In the genomic region with DNA sequence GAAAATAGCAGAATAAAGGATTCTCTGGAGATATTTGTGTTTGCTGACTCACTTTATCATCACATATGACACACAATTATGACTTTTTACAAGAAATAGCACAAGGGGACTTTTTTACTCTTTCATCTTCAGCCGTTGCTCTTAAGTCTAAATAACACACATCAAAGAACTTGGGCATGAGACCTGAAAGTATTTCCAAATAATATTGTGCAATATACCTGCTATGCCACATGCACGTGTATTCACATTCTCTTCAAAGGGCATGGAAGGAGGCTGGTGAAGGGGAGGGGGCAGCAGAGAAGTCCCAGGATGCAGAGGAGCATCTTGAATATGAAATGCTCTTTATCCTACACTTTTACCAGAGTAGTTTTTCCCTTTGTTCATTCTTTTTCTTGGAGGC, we compare ENCODE assay signal across 26 cellular contexts. TPM values are rescaled to one million over a fixed set of nuclear protein-coding genes. Genes with fewer than 3 reads are reported as not detected.
DNase-seq lines count a peak whose midpoint lies in the region; ATAC-seq, FAIRE-seq and TF ChIP-seq lines count a peak whose summit lies in the region.
"Had no signal": no experiment of that assay in that cellular context is flagged by ENCODE, and none has a peak within 500 bp of the region (broad histone marks: within the 10 kb centered on the region; RNA-seq: fewer than 3 reads in every experiment).

No MANE protein-coding gene starts in this region.

- TF ChIP-seq CTCF in MCF 10A (IDR thresholded peaks at IDR 0.05; ENCODE audit: unreplicated experiment) (no peak), mammary epithelial cell (conservative IDR thresholded peaks at IDR 0.05 in 1 of 2, IDR thresholded peaks at IDR 0.05 in 1 of 2; ENCODE audit: extremely low read depth in 1 of 2, insufficient read depth in 1 of 2, low read depth in 1 of 2, low read length in 2 of 2) (no peak), DND-41 (IDR thresholded peaks at IDR 0.05; ENCODE audit: borderline replicate concordance, extremely low read depth, low read length, poor library complexity, severe bottlenecking) (no peak), GM12878 (IDR thresholded peaks at IDR 0.05 in 2 of 3, conservative IDR thresholded peaks at IDR 0.05 in 1 of 3; ENCODE audit: control insufficient read depth in 2 of 3, extremely low read depth in 1 of 3, insufficient read depth in 1 of 3, low read depth in 3 of 3, low read length in 3 of 3) (no peak)

- no peaks in the 10 kb centered on the region for H3K36me3 ChIP-seq in mammary epithelial cell (ENCODE audit: insufficient read depth, low read length)
- no peaks in the 10 kb centered on the region for H3K36me3 ChIP-seq in DND-41 (ENCODE audit: insufficient read depth, low read length)
- no peaks in the 10 kb centered on the region for H3K36me3 ChIP-seq in GM12878 (ENCODE audit: control insufficient read depth in 2 of 2, insufficient read depth in 2 of 2, low read length in 1 of 2)
- no peaks in the 10 kb centered on the region for H3K36me3 ChIP-seq in aorta (ENCODE audit: control insufficient read depth in 1 of 2, insufficient read depth in 2 of 2, low read length in 1 of 2)
- H3K36me3 ChIP-seq: BLaER1 treated with 17β-estradiol and CSF1 and Interleukin-3, amounts not matched to agents 10 nM and 100 nM had no signal

- POLR2A ChIA-PET in MCF 10A (lab: Yijun Ruan, JAX) (interaction anchor here (0.6 to 0.7 kb wide), 2 partner anchors 369 to 1270 kb away, joined by 3 read pairs; no protein-coding TSS in a partner anchor), GM12878 (lab: Charles Lee) (no interaction called here)

- SMC1A ChIA-PET in GM12878 (lab: Charles Lee; ENCODE audit: uncharacterized antibody, unreplicated experiment) = no interaction called here

- RAD21 ChIA-PET in GM12878 (lab: Charles Lee; ENCODE audit: unreplicated experiment) = no interaction called here

- TF ChIP-seq EP300 in GM12878 (IDR thresholded peaks at IDR 0.05; ENCODE audit: borderline replicate concordance in 1 of 2, control insufficient read depth in 1 of 2, low read depth in 2 of 2, low read length in 2 of 2) = no peak

- peaks cover 40% of the 10 kb centered on the region for H3K27me3 Mint-ChIP-seq in MCF 10A (ENCODE audit: insufficient read depth, unreplicated experiment)

- DNase-seq in MCF 10A (ENCODE audit: unreplicated experiment) (peak; percentile 21), mammary epithelial cell (no peak), DND-41 (peak; percentile 22), GM12878 (ENCODE audit: low read depth, low spot score) (no peak), amniotic stem cell (lab: John Stamatoyannopoulos, UW) (no peak), aorta (no peak)
- peak; percentile 2 for DNase-seq in Jurkat, Clone E6-1 (ENCODE audit: low read depth, low spot score)
- DNase-seq: AML-193; Caco-2; Calu3; CD4-positive, alpha-beta T cell; CD8-positive, alpha-beta T cell; DMS79 treated with DMSO at 0.1 percent for 48 hours; EL; GDM1 had no signal

- dilution Hi-C loops in mammary epithelial cell (cut with HindIII; ENCODE audit: low sequenced_read_pairs) = no loop called here

- H3K9me3 Mint-ChIP-seq in MCF 10A (ENCODE audit: unreplicated experiment) = no peaks in the 10 kb centered on the region
- H3K9me3 Mint-ChIP-seq: CD4-positive, alpha-beta T cell; CD8-positive, alpha-beta T cell had no signal

- no peak overlapping the region for H3K4me3 Mint-ChIP-seq in MCF 10A (ENCODE audit: unreplicated experiment)
- H3K4me3 Mint-ChIP-seq: B cell; CD4-positive, alpha-beta T cell; CD8-positive, alpha-beta T cell had no signal

- H3K4me2 ChIP-seq in mammary epithelial cell (ENCODE audit: insufficient read depth, low read depth, low read length) = no peak overlapping the region
- H3K4me2 ChIP-seq in DND-41 (ENCODE audit: insufficient read depth, low read length) = no peak overlapping the region
- H3K4me2 ChIP-seq in GM12878 (ENCODE audit: control insufficient read depth, insufficient read depth) = no peak overlapping the region
- H3K4me2 ChIP-seq: A549 had no signal

- no peak for FAIRE-seq in GM12878 (lab: Jason Lieb, UNC)
- FAIRE-seq: A549, D721Med, GM12891, GM19239 had no signal

- H3K27ac Mint-ChIP-seq in MCF 10A (ENCODE audit: low read depth, unreplicated experiment) = no peak overlapping the region
- H3K27ac Mint-ChIP-seq: B cell; CD4-positive, alpha-beta T cell; CD8-positive, alpha-beta T cell had no signal

- H3K27ac ChIP-seq in mammary epithelial cell (ENCODE audit: insufficient read depth, low read depth, low read length) (no peak overlapping the region), DND-41 (ENCODE audit: low read length) (no peak overlapping the region), GM12878 (ENCODE audit: control insufficient read depth, insufficient read depth) (no peak overlapping the region), aorta (ENCODE audit: low read depth in 1 of 2, low read length in 2 of 2) (no peak overlapping the region)
- H3K27ac ChIP-seq: 22Rv1; A549; BLaER1 treated with 17β-estradiol and CSF1 and Interleukin-3, amounts not matched to agents 10 nM and 100 nM; C4-2B had no signal

- H3K4me3 ChIP-seq in mammary epithelial cell (replicated peaks in 1 of 3; ENCODE audit: insufficient read depth in 1 of 3, low read depth in 2 of 3, low read length in 3 of 3) = no peak overlapping the region
- no peak overlapping the region for H3K4me3 ChIP-seq in DND-41 (ENCODE audit: low read depth in 1 of 2, low read length in 2 of 2)
- no peak overlapping the region for H3K4me3 ChIP-seq in Jurkat, Clone E6-1 (ENCODE audit: low read length)
- H3K4me3 ChIP-seq in GM12878 = no peak overlapping the region
- no peak overlapping the region for H3K4me3 ChIP-seq in aorta (ENCODE audit: low read length in 2 of 2)
- H3K4me3 ChIP-seq: A549; BLaER1 treated with 17β-estradiol and CSF1 and Interleukin-3, amounts not matched to agents 10 nM and 100 nM had no signal

- H3K79me2 ChIP-seq in mammary epithelial cell (ENCODE audit: insufficient read depth, low read length) (no peaks in the 10 kb centered on the region), DND-41 (ENCODE audit: insufficient read depth, low read length) (no peaks in the 10 kb centered on the region), GM12878 (ENCODE audit: control insufficient read depth, insufficient read depth, low read length) (peaks cover 8% of the 10 kb centered on the region)

- 0% methylated on average over 2 of the region's 2 CpGs for WGBS in mammary epithelial cell (ENCODE audit: low coverage, missing lambda C conversion rate)
- 0% methylated on average over 2 of the region's 2 CpGs for WGBS in GM12878 (ENCODE audit: insufficient coverage, insufficient replicate concordance, low lambda C conversion rate, missing lambda C conversion rate)
- WGBS in aorta, 2 donors = 65 to 68% methylated on average over 2 of the region's 2 CpGs

- H3K9me3 ChIP-seq in mammary epithelial cell (replicated peaks; ENCODE audit: insufficient read depth, low read length) = peaks cover 7% of the 10 kb centered on the region
- no peaks in the 10 kb centered on the region for H3K9me3 ChIP-seq in DND-41 (ENCODE audit: insufficient read depth, low read length, severe bottlenecking)
- H3K9me3 ChIP-seq in GM12878 (replicated peaks; ENCODE audit: control insufficient read depth, insufficient read depth, low read length) = no peaks in the 10 kb centered on the region
- peaks cover 3% of the 10 kb centered on the region for H3K9me3 ChIP-seq in aorta (ENCODE audit: control insufficient read depth, low read length)
- H3K9me3 ChIP-seq: A549; BLaER1 treated with 17β-estradiol and CSF1 and Interleukin-3, amounts not matched to agents 10 nM and 100 nM; Caco-2 had no signal

- H3K4me1 ChIP-seq in mammary epithelial cell (ENCODE audit: insufficient read depth, low read length) (no peaks in the 10 kb centered on the region), DND-41 (ENCODE audit: insufficient read depth, low read length) (peaks cover 15% of the 10 kb centered on the region), GM12878 (ENCODE audit: control insufficient read depth, insufficient read depth, low read length) (peaks cover 21% of the 10 kb centered on the region), aorta (ENCODE audit: control insufficient read depth in 1 of 2, insufficient read depth in 2 of 2, low read length in 2 of 2) (no peaks in the 10 kb centered on the region)
- H3K4me1 ChIP-seq: A549, Caco-2 had no signal

- TF ChIP-seq POLR2A in GM12878 (IDR thresholded peaks at IDR 0.05; ENCODE audit: low read depth, low read length) = no peak

- H3K4me1 Mint-ChIP-seq in MCF 10A (ENCODE audit: insufficient read depth, unreplicated experiment) = peaks cover 1% of the 10 kb centered on the region

- CTCF ChIA-PET in MCF 10A (lab: Yijun Ruan, JAX) (no interaction called here), mammary epithelial cell (lab: Charles Lee; ENCODE audit: low non-redundant PET) (no interaction called here), GM12878 (lab: Yijun Ruan, JAX) (interaction anchor here (5.3 kb wide), 1 partner anchor 25 kb away, joined by 29 read pairs; no protein-coding TSS in a partner anchor)

- BruUV-seq in MCF 10A (replicated peaks; lab: Mats Ljungman, UMichigan) (no TSS peak), mammary epithelial cell (replicated peaks; lab: Mats Ljungman, UMichigan) (no TSS peak), GM12878 (replicated peaks; lab: Mats Ljungman, UMichigan) (no TSS peak)

- TF ChIP-seq RAD21 in GM12878 (IDR thresholded peaks at IDR 0.05; ENCODE audit: insufficient read depth, low read depth, low read length) = no peak

- no peak overlapping the region for H2AFZ ChIP-seq in mammary epithelial cell (ENCODE audit: low read depth, low read length)
- H2AFZ ChIP-seq in DND-41 (ENCODE audit: low read depth, low read length) = no peak overlapping the region
- H2AFZ ChIP-seq in GM12878 (ENCODE audit: control insufficient read depth, low read depth, low read length) = no peak overlapping the region

- peaks cover 10% of the 10 kb centered on the region for H3K27me3 ChIP-seq in mammary epithelial cell (ENCODE audit: insufficient read depth, low read length)
- peaks cover 41% of the 10 kb centered on the region for H3K27me3 ChIP-seq in DND-41 (ENCODE audit: insufficient read depth, low read length, poor library complexity)
- H3K27me3 ChIP-seq in GM12878 (replicated peaks in 1 of 2; ENCODE audit: control insufficient read depth in 2 of 2, insufficient read depth in 2 of 2, low read length in 1 of 2) = no peaks in the 10 kb centered on the region
- peaks cover 0 to 6% of the 10 kb centered on the region in 2 donors for H3K27me3 ChIP-seq in aorta (ENCODE audit: control insufficient read depth in 1 of 2, insufficient read depth in 2 of 2, low read length in 1 of 2)

- H4K20me1 ChIP-seq in mammary epithelial cell (ENCODE audit: insufficient read depth, low read length) (no peaks in the 10 kb centered on the region), DND-41 (ENCODE audit: insufficient read depth, low read length) (no peaks in the 10 kb centered on the region), GM12878 (ENCODE audit: control insufficient read depth, insufficient read depth) (no peaks in the 10 kb centered on the region)

- no peaks in the 10 kb centered on the region for H3K36me3 Mint-ChIP-seq in MCF 10A (ENCODE audit: insufficient read depth, unreplicated experiment)
- H3K36me3 Mint-ChIP-seq: CD8-positive, alpha-beta T cell had no signal

- intact Hi-C loops in MCF 10A (cut with micrococcal nuclease) = no loop called here
- intact Hi-C loops in mammary epithelial cell (cut with micrococcal nuclease) = no loop called here
- intact Hi-C loops in GM12878 (cut with micrococcal nuclease; ENCODE audit: unreplicated experiment) = no loop called here
- intact Hi-C loops in aorta (cut with DNase I) = no loop called here

- H3K9ac ChIP-seq in mammary epithelial cell (ENCODE audit: insufficient read depth, low read length) = no peak overlapping the region
- H3K9ac ChIP-seq in DND-41 (ENCODE audit: low read depth, low read length) = no peak overlapping the region
- H3K9ac ChIP-seq in GM12878 (ENCODE audit: control insufficient read depth, insufficient read depth, low read length) = no peak overlapping the region
- H3K9ac ChIP-seq: BLaER1 treated with 17β-estradiol and CSF1 and Interleukin-3, amounts not matched to agents 10 nM and 100 nM had no signal

- in situ Hi-C loops in mammary epithelial cell (cut with MboI; ENCODE audit: low sequenced_read_pairs in 2 of 2) (no loop called here), GM12878 (cut with MboI) (no loop called here)

- ATAC-seq in DND-41 (ENCODE audit: insufficient read depth, low read depth) = peak; percentile 57
- no peak for ATAC-seq in GM12878
- no peak for ATAC-seq in aorta (ENCODE audit: low FRiP score)
- no peak for ATAC-seq in GM21515 (IDR thresholded peaks at IDR 0.05; ENCODE audit: unreplicated experiment)
- ATAC-seq: A549; CD8-positive, alpha-beta T cell had no signal

RNA-seq across cellular contexts. Expression of gene ADARB2, which starts 4.1 kb away (rescaled TPM):
- total RNA-seq in MCF 10A (2022) = 0.52 and 0.96 TPM in 2 replicates
- total RNA-seq in mammary epithelial cell = not detected
- polyA plus RNA-seq in mammary epithelial cell = not detected
- not detected for polyA minus RNA-seq in mammary epithelial cell
- polyA plus RNA-seq in Jurkat, Clone E6-1 (2012; ENCODE audit: insufficient read depth, insufficient read length) = not detected
- total RNA-seq in GM12878 (2013; cell fraction: nucleolus; rRNA removed) = 64.4 and 79.9 TPM in 2 replicates
- 1.2 and 1.7 TPM in 2 replicates for total RNA-seq in GM12878 (2014; rRNA removed)
- total RNA-seq in GM12878 (2014; rRNA removed; fragmentation: Illumina TruSeq; extraction: Trizol) = 0.60 and 0.81 TPM in 2 replicates
- 3.1 and 4.1 TPM in 2 replicates for total RNA-seq in GM12878 (2021)
- 0.26 TPM for polyA plus RNA-seq in GM12878 (2011; ENCODE audit: low read depth)
- 1.5 and 3.2 TPM in 2 replicates for polyA plus RNA-seq in GM12878 (2011; rRNA removed)
- polyA plus RNA-seq in GM12878 (2011; cell fraction: cytosol; rRNA removed) = 3.4 and 5.2 TPM in 2 replicates
- polyA plus RNA-seq in GM12878 (2011; cell fraction: nucleus; rRNA removed) = 41.2 and 48.3 TPM in 2 replicates
- polyA plus RNA-seq in GM12878 (2012) = 1.0 and 1.2 TPM in 2 replicates
- 0.57 and 0.67 TPM in 2 replicates for polyA plus RNA-seq in GM12878 (2014; fragmentation: Illumina TruSeq; extraction: Trizol)
- polyA plus RNA-seq in GM12878 (2014; fragmentation: Nextera tagmentation; extraction: Ambion mirVana) = under 1 TPM; 0.02 to 0.04 TPM
- polyA plus RNA-seq in GM12878 (2014; rRNA removed) = 2.2 and 2.7 TPM in 2 replicates
- polyA plus RNA-seq in GM12878 (2016; fragmentation: Nextera tagmentation; extraction: Ambion mirVana) = under 1 TPM; 0.43 to 0.71 TPM
- polyA minus RNA-seq in GM12878 (2011; rRNA and poly(A)+ RNA removed) = 2.4 and 7.1 TPM in 2 replicates
- 1.9 and 3.1 TPM in 2 replicates for polyA minus RNA-seq in GM12878 (2011; cell fraction: cytosol; rRNA and poly(A)+ RNA removed)
- 14.9 and 22.1 TPM in 2 replicates for polyA minus RNA-seq in GM12878 (2011; cell fraction: nucleus; rRNA and poly(A)+ RNA removed)
- total RNA-seq in aorta = not detected
- under 1 TPM; under 0.01 to 0.79 TPM for polyA plus RNA-seq in aorta
- total RNA-seq: Calu3, G401 had no signal
- polyA plus RNA-seq: A549, BJ had no signal

Comparison
In these comparisons a context has a peak if more than half of its experiments do, and no peak if none do; other contexts are left out.
1. DNase-seq: peak in MCF 10A (single experiment), DND-41 (single experiment) and Jurkat, Clone E6-1 (single experiment); none in mammary epithelial cell (single experiment), GM12878 (single experiment), amniotic stem cell (single experiment) and aorta (0 of 2).